8 cellular contexts compared by ENCODE assay signal in genomic region chr7:127652333-127653248, GRCh38. TPM values are rescaled to one million over a fixed set of nuclear protein-coding genes. Genes with fewer than 3 reads are reported as not detected.
A peak's percentile ranks its signal among the peaks of the same experiment; 100 is the strongest.
DNase-seq lines count a peak whose midpoint lies in the region; ATAC-seq and TF ChIP-seq lines count a peak whose summit lies in the region.

No MANE protein-coding gene starts in this region.

- peak overlapping the region; percentile 100 for H3K4me3 Mint-ChIP-seq in activated T-helper 2 cell treated with anti-CD3 and anti-CD28 coated beads, Interferon-gamma antibody, Interleukin-2, Interleukin-4, amounts not matched to agents 10 μg/mL and 5 μg/mL and 100 μg/mL, durations not matched to agents 14 hours and 24 hours and 36 hours (ENCODE audit: low read depth)
- peak overlapping the region; percentile 97 to 100 for H3K4me3 Mint-ChIP-seq in stimulated activated naive CD8-positive, alpha-beta T cell treated with anti-CD3 and anti-CD28 coated beads, Interleukin-15, amount 100 ng/mL, for 72 hours

- POLR2A ChIA-PET in AG04450 (lab: Yijun Ruan, JAX): no interaction called here

- CTCF ChIA-PET in AG04450 (lab: Charles Lee): no interaction called here

- DNase-seq in AG04450 (ENCODE audit: low read depth, low spot score) (no peak), T-helper 9 cell (no peak), HuH-7.5 (ENCODE audit: low spot score) (no peak)
- no peak for DNase-seq in activated T-helper 2 cell treated with anti-CD3 and anti-CD28 coated beads, Interferon-gamma antibody, Interleukin-2, Interleukin-4, amounts not matched to agents 10 μg/mL and 5 μg/mL and 100 μg/mL, durations not matched to agents 14 hours and 24 hours and 36 hours (ENCODE audit: low spot score)
- no peak for DNase-seq in stimulated activated naive CD8-positive, alpha-beta T cell treated with anti-CD3 and anti-CD28 coated beads, Interleukin-15, amount 100 ng/mL, for 72 hours

- H3K4me3 ChIP-seq in AG04450 (ENCODE audit: low read depth, low read length) (peak overlapping the region; percentile 96), iPS-15b (ENCODE audit: low read depth, low read length) (peak overlapping the region; percentile 97)

- H3K36me3 ChIP-seq in iPS-15b (ENCODE audit: control insufficient read depth, insufficient read depth, low read length): no peaks in the 10 kb centered on the region

- H3K27me3 Mint-ChIP-seq in activated T-helper 2 cell treated with anti-CD3 and anti-CD28 coated beads, Interferon-gamma antibody, Interleukin-2, Interleukin-4, amounts not matched to agents 10 μg/mL and 5 μg/mL and 100 μg/mL, durations not matched to agents 14 hours and 24 hours and 36 hours (ENCODE audit: low read depth): peaks cover under 1% of the 10 kb centered on the region
- no peaks in the 10 kb centered on the region for H3K27me3 Mint-ChIP-seq in stimulated activated naive CD8-positive, alpha-beta T cell treated with anti-CD3 and anti-CD28 coated beads, Interleukin-15, amount 100 ng/mL, for 72 hours

- ATAC-seq in GM19023 (IDR thresholded peaks at IDR 0.05; ENCODE audit: unreplicated experiment): peak; percentile 21
- peak; percentile 0 for ATAC-seq in HG03469 (IDR thresholded peaks at IDR 0.05; ENCODE audit: unreplicated experiment)
- ATAC-seq in stimulated activated naive CD8-positive, alpha-beta T cell treated with anti-CD3 and anti-CD28 coated beads, Interleukin-15, amount 100 ng/mL, for 72 hours: peak; percentile 50

- H3K9me3 ChIP-seq in AG04450 (ENCODE audit: control insufficient read depth, insufficient read depth, low read length) (peaks cover 4% of the 10 kb centered on the region; the same call in 1 of the 2 replicates), iPS-15b (ENCODE audit: control insufficient read depth, insufficient read depth, low read length) (no peaks in the 10 kb centered on the region)

- peak overlapping the region; percentile 99 for H3K27ac Mint-ChIP-seq in activated T-helper 2 cell treated with anti-CD3 and anti-CD28 coated beads, Interferon-gamma antibody, Interleukin-2, Interleukin-4, amounts not matched to agents 10 μg/mL and 5 μg/mL and 100 μg/mL, durations not matched to agents 14 hours and 24 hours and 36 hours
- peak overlapping the region; percentile 96 to 98 for H3K27ac Mint-ChIP-seq in stimulated activated naive CD8-positive, alpha-beta T cell treated with anti-CD3 and anti-CD28 coated beads, Interleukin-15, amount 100 ng/mL, for 72 hours

- H3K27me3 ChIP-seq in AG04450 (ENCODE audit: control insufficient read depth, insufficient read depth, low read length): no peaks in the 10 kb centered on the region
- no peaks in the 10 kb centered on the region for H3K27me3 ChIP-seq in iPS-15b (ENCODE audit: control insufficient read depth, insufficient read depth, low read length)

- H3K27ac ChIP-seq in AG04450 (ENCODE audit: low read depth, low read length): peak overlapping the region; percentile 77

- H3K4me1 Mint-ChIP-seq in activated T-helper 2 cell treated with anti-CD3 and anti-CD28 coated beads, Interferon-gamma antibody, Interleukin-2, Interleukin-4, amounts not matched to agents 10 μg/mL and 5 μg/mL and 100 μg/mL, durations not matched to agents 14 hours and 24 hours and 36 hours (ENCODE audit: low read depth): peaks cover 34% of the 10 kb centered on the region
- H3K4me1 Mint-ChIP-seq in stimulated activated naive CD8-positive, alpha-beta T cell treated with anti-CD3 and anti-CD28 coated beads, Interleukin-15, amount 100 ng/mL, for 72 hours: peaks cover 41% of the 10 kb centered on the region

- H3K9me3 Mint-ChIP-seq in activated T-helper 2 cell treated with anti-CD3 and anti-CD28 coated beads, Interferon-gamma antibody, Interleukin-2, Interleukin-4, amounts not matched to agents 10 μg/mL and 5 μg/mL and 100 μg/mL, durations not matched to agents 14 hours and 24 hours and 36 hours: no peaks in the 10 kb centered on the region
- no peaks in the 10 kb centered on the region for H3K9me3 Mint-ChIP-seq in stimulated activated naive CD8-positive, alpha-beta T cell treated with anti-CD3 and anti-CD28 coated beads, Interleukin-15, amount 100 ng/mL, for 72 hours

- peaks cover 45% of the 10 kb centered on the region for H3K36me3 Mint-ChIP-seq in activated T-helper 2 cell treated with anti-CD3 and anti-CD28 coated beads, Interferon-gamma antibody, Interleukin-2, Interleukin-4, amounts not matched to agents 10 μg/mL and 5 μg/mL and 100 μg/mL, durations not matched to agents 14 hours and 24 hours and 36 hours (ENCODE audit: low read depth)

- TF ChIP-seq CTCF in AG04450 (IDR thresholded peaks at IDR 0.05; ENCODE audit: low read depth, low read length): no peak

- intact Hi-C loops in activated T-helper 2 cell treated with anti-CD3 and anti-CD28 coated beads, Interferon-gamma antibody, Interleukin-2, Interleukin-4, amounts not matched to agents 10 μg/mL and 5 μg/mL and 100 μg/mL, durations not matched to agents 14 hours and 24 hours and 36 hours (cut with micrococcal nuclease): loop anchor here (2.0 to 10.0 kb wide), 3 partner anchors 202 to 1572 kb away; partner anchors contain the start of genes AHCYL2 and ZNF800

- peaks cover 17% of the 10 kb centered on the region for H3K4me1 ChIP-seq in iPS-15b (ENCODE audit: control insufficient read depth, insufficient read depth, low read length)

- peak overlapping the region; percentile 89 for H3K9ac ChIP-seq in iPS-15b (ENCODE audit: low read depth, low read length)

RNA-seq across cellular contexts. Expression of gene SND1, which starts 0.6 kb away (rescaled TPM):
- 217 and 247 TPM in 2 replicates for polyA plus RNA-seq in AG04450 (2011; rRNA removed)
- 318 and 357 TPM in 2 replicates for polyA minus RNA-seq in AG04450 (2011; rRNA and poly(A)+ RNA removed)
- total RNA-seq in activated T-helper 2 cell treated with anti-CD3 and anti-CD28 coated beads, Interferon-gamma antibody, Interleukin-2, Interleukin-4, amounts not matched to agents 10 μg/mL and 5 μg/mL and 100 μg/mL, durations not matched to agents 14 hours and 24 hours and 36 hours: 311 TPM in 2 replicates

RNA-seq across cellular contexts. Expression of gene PAX4, which starts 34.6 kb away (rescaled TPM):
- not detected in 2 replicates for polyA plus RNA-seq in AG04450 (2011; rRNA removed)
- not detected in 2 replicates for polyA minus RNA-seq in AG04450 (2011; rRNA and poly(A)+ RNA removed)
- not detected in 2 replicates for total RNA-seq in activated T-helper 2 cell treated with anti-CD3 and anti-CD28 coated beads, Interferon-gamma antibody, Interleukin-2, Interleukin-4, amounts not matched to agents 10 μg/mL and 5 μg/mL and 100 μg/mL, durations not matched to agents 14 hours and 24 hours and 36 hours

RNA-seq across cellular contexts. Expression of gene FSCN3, which starts 59.1 kb away (rescaled TPM):
- polyA plus RNA-seq in AG04450 (2011; rRNA removed): 0.17 and 0.37 TPM in 2 replicates
- polyA minus RNA-seq in AG04450 (2011; rRNA and poly(A)+ RNA removed): 0.69 TPM in 1 of 2 replicates, not detected in the other
- total RNA-seq in activated T-helper 2 cell treated with anti-CD3 and anti-CD28 coated beads, Interferon-gamma antibody, Interleukin-2, Interleukin-4, amounts not matched to agents 10 μg/mL and 5 μg/mL and 100 μg/mL, durations not matched to agents 14 hours and 24 hours and 36 hours: 0.99 and 1.4 TPM in 2 replicates

Comparison
In these comparisons a context has a peak if more than half of its experiments do, and no peak if none do; other contexts are left out.
1. ATAC-seq: peak in every context shown above with its lines; median percentile 50 in stimulated activated naive CD8-positive, alpha-beta T cell treated with anti-CD3 and anti-CD28 coated beads, Interleukin-15, amount 100 ng/mL, for 72 hours; 21 in GM19023; 0 in HG03469.